Comparison of ENCODE assay signal across 27 cellular contexts in the genomic region with DNA sequence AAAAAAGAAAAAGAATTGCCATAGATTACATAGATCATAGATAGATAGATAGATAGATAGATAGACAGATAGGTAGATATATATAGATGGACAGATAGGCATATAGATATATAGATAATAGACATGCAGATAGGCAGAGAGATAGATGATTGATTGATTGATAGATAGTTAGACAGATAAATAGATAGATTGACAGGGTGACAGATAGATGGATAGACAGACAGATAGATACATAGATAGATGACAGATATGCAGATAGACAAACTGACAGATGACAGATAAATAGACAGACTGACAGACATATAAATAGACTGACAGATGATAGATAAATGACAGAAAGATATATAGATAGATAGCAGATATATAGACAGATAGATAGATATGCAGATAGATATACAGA.
"Had no signal": no experiment of that assay in that cellular context is flagged by ENCODE, and none has a peak within 500 bp of the region (broad histone marks: within the 10 kb centered on the region; RNA-seq: fewer than 3 reads in every experiment).

No MANE protein-coding gene starts in this region.

- H3K27me3 ChIP-seq: stomach, suprapubic skin, testis, thyroid gland, tibial artery, tibial nerve, transverse colon, upper lobe of left lung, upper lobe of right lung, uterus, vagina had no signal

- DNase-seq: stimulated activated CD4-positive, alpha-beta T cell treated with anti-CD3 and anti-CD28 coated beads, Interleukin-2, amount 100 ng/mL, for 48 hours; stimulated activated CD4-positive, alpha-beta T cell treated with anti-CD3 and anti-CD28 coated beads, Interleukin-4, amount 100 ng/mL, for 1 hour; stimulated activated CD4-positive, alpha-beta T cell treated with anti-CD3 and anti-CD28 coated beads, Interleukin-4, amount 100 ng/mL, for 24 hours; stimulated activated CD4-positive, alpha-beta T cell treated with anti-CD3 and anti-CD28 coated beads, Interleukin-4, amount 100 ng/mL, for 4 hours; stimulated activated CD8-positive, alpha-beta memory T cell treated with anti-CD3 and anti-CD28 coated beads, Interleukin-4, amount 100 ng/mL, for 48 hours; stimulated activated naive B cell treated with anti-CD40 and anti-IgM and Interleukin-4, amounts not matched to agents 10 μg/mL and 1 μg/mL and 100 μg/mL, for 72 hours; stimulated activated naive CD4-positive, alpha-beta T cell; stimulated activated naive CD4-positive, alpha-beta T cell treated with Interleukin-2 at 50 U/mL for 16 hours; stimulated activated naive CD8-positive, alpha-beta T cell treated with anti-CD3 and anti-CD28 coated beads, Interleukin-15, amount 100 ng/mL, for 72 hours; stimulated activated naive CD8-positive, alpha-beta T cell treated with anti-CD3 and anti-CD28 coated beads, Interleukin-15, Interleukin-2, amounts not matched to agents 100 U/mL and 50 U/mL, for 24 hours; stomach; substantia nigra; testis; thyroid gland; tibial artery; transverse colon; upper lobe of left lung; upper lobe of right lung; uterus had no signal

- H3K9me3 ChIP-seq: suprapubic skin, testis, thoracic aorta, thyroid gland, tibial artery, tibial nerve, transverse colon, upper lobe of left lung, upper lobe of right lung, uterus, vagina had no signal

- H3K36me3 Mint-ChIP-seq: stimulated activated effector memory CD8-positive, alpha-beta T cell treated with anti-CD3 and anti-CD28 coated beads, Interleukin-12 subunit alpha, Interleukin-12 subunit beta, amount 100 ng/mL, for 72 hours; stimulated activated memory B cell treated with anti-CD40 and anti-IgM and Interleukin-4, amounts not matched to agents 10 μg/mL and 1 μg/mL and 100 μg/mL, for 72 hours; stimulated activated naive B cell treated with anti-CD40 and anti-IgM and Interleukin-4, amounts not matched to agents 10 μg/mL and 1 μg/mL and 100 μg/mL, for 72 hours; type B pancreatic cell had no signal

- H3K27me3 Mint-ChIP-seq: stimulated activated memory B cell treated with anti-CD40 and anti-IgM and Interleukin-4, amounts not matched to agents 10 μg/mL and 1 μg/mL and 100 μg/mL, for 72 hours; stimulated activated naive CD8-positive, alpha-beta T cell treated with anti-CD3 and anti-CD28 coated beads, Interleukin-15, amount 100 ng/mL, for 72 hours had no signal

- H3K27ac Mint-ChIP-seq: stimulated activated effector memory CD8-positive, alpha-beta T cell treated with anti-CD3 and anti-CD28 coated beads, Interleukin-12 subunit alpha, Interleukin-12 subunit beta, amount 100 ng/mL, for 72 hours; stimulated activated memory B cell treated with anti-CD40 and anti-IgM and Interleukin-4, amounts not matched to agents 10 μg/mL and 1 μg/mL and 100 μg/mL, for 72 hours; stimulated activated naive B cell treated with anti-CD40 and anti-IgM and Interleukin-4, amounts not matched to agents 10 μg/mL and 1 μg/mL and 100 μg/mL, for 72 hours; stimulated activated naive CD8-positive, alpha-beta T cell treated with anti-CD3 and anti-CD28 coated beads, Interleukin-15, amount 100 ng/mL, for 72 hours; stimulated activated naive CD8-positive, alpha-beta T cell treated with anti-CD3 and anti-CD28 coated beads, Interleukin-15, Interleukin-2, amounts not matched to agents 100 ng/mL and 50 ng/mL, for 24 hours; type B pancreatic cell had no signal

- H3K27ac ChIP-seq: stomach, suprapubic skin, testis, thoracic aorta, thyroid gland, tibial artery, tibial nerve, transverse colon, upper lobe of left lung, upper lobe of right lung, uterus, vagina had no signal

- H3K4me1 Mint-ChIP-seq: stimulated activated effector memory CD8-positive, alpha-beta T cell treated with anti-CD3 and anti-CD28 coated beads, Interleukin-12 subunit alpha, Interleukin-12 subunit beta, amount 100 ng/mL, for 72 hours; stimulated activated memory B cell treated with anti-CD40 and anti-IgM and Interleukin-4, amounts not matched to agents 10 μg/mL and 1 μg/mL and 100 μg/mL, for 72 hours; stimulated activated naive B cell treated with anti-CD40 and anti-IgM and Interleukin-4, amounts not matched to agents 10 μg/mL and 1 μg/mL and 100 μg/mL, for 72 hours; stimulated activated naive CD8-positive, alpha-beta T cell treated with anti-CD3 and anti-CD28 coated beads, Interleukin-15, amount 100 ng/mL, for 72 hours had no signal

- H3K4me3 ChIP-seq: stomach, suprapubic skin, testis, thoracic aorta, thyroid gland, tibial artery, tibial nerve, transverse colon, upper lobe of left lung, upper lobe of right lung, uterus, vagina had no signal

- H3K4me3 Mint-ChIP-seq: stimulated activated effector memory CD8-positive, alpha-beta T cell treated with anti-CD3 and anti-CD28 coated beads, Interleukin-12 subunit alpha, Interleukin-12 subunit beta, amount 100 ng/mL, for 72 hours; stimulated activated memory B cell treated with anti-CD40 and anti-IgM and Interleukin-4, amounts not matched to agents 10 μg/mL and 1 μg/mL and 100 μg/mL, for 72 hours; stimulated activated naive B cell treated with anti-CD40 and anti-IgM and Interleukin-4, amounts not matched to agents 10 μg/mL and 1 μg/mL and 100 μg/mL, for 72 hours; stimulated activated naive CD8-positive, alpha-beta T cell treated with anti-CD3 and anti-CD28 coated beads, Interleukin-15, amount 100 ng/mL, for 72 hours; stimulated activated naive CD8-positive, alpha-beta T cell treated with anti-CD3 and anti-CD28 coated beads, Interleukin-15, Interleukin-2, amounts not matched to agents 100 ng/mL and 50 ng/mL, for 24 hours; type B pancreatic cell had no signal

- H3K9me3 Mint-ChIP-seq: stimulated activated memory B cell treated with anti-CD40 and anti-IgM and Interleukin-4, amounts not matched to agents 10 μg/mL and 1 μg/mL and 100 μg/mL, for 72 hours; stimulated activated naive CD8-positive, alpha-beta T cell treated with anti-CD3 and anti-CD28 coated beads, Interleukin-15, Interleukin-2, amounts not matched to agents 100 ng/mL and 50 ng/mL, for 24 hours had no signal

- H3K4me1 ChIP-seq: suprapubic skin, testis, thyroid gland, tibial artery, tibial nerve, transverse colon, upper lobe of left lung, upper lobe of right lung, uterus, vagina had no signal

- ATAC-seq: stimulated activated effector memory CD8-positive, alpha-beta T cell treated with anti-CD3 and anti-CD28 coated beads, Interleukin-12 subunit alpha, Interleukin-12 subunit beta, amount 100 ng/mL, for 72 hours; stimulated activated memory B cell treated with anti-CD40 and anti-IgM and Interleukin-4, amounts not matched to agents 10 μg/mL and 1 μg/mL and 100 μg/mL, for 72 hours; stimulated activated naive B cell treated with anti-CD40 and anti-IgM and Interleukin-4, amounts not matched to agents 10 μg/mL and 1 μg/mL and 100 μg/mL, for 72 hours; stimulated activated naive CD8-positive, alpha-beta T cell treated with anti-CD3 and anti-CD28 coated beads, Interleukin-15, amount 100 ng/mL, for 72 hours; stimulated activated naive CD8-positive, alpha-beta T cell treated with anti-CD3 and anti-CD28 coated beads, Interleukin-15, Interleukin-2, amounts not matched to agents 100 U/mL and 50 U/mL, for 24 hours; upper lobe of right lung had no signal

- H3K36me3 ChIP-seq: stomach, suprapubic skin, thoracic aorta, thyroid gland, tibial artery, tibial nerve, transverse colon, upper lobe of left lung, upper lobe of right lung, uterus, vagina had no signal
